In the genomic region with DNA sequence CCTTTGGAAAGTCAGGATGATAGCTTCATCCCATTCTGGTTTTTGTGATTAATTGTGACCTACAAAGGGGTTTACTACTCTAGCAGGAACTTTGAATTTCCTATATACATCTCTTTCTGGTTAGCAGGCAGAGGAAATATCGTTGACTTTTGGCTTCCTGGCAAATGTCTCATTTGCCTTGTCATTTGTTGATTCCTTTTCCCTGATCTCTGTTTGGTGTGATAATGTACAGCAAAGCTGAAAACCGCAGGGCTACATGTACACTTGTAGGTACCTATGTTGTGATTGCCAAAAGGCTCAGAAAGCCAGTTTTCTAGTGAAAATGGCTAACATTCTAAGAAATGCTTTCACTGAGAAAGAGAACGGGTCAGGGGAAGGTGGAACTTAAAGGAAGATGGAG, we compare ENCODE assay signal across 1 cellular context.
TF ChIP-seq lines count a peak whose summit lies in the region.

No MANE protein-coding gene starts in this region.

TF ChIP-seq in GM23338, 12 proteins besides CTCF, POLR2A, EP300 and RAD21 (continued from another document):
- TF ChIP-seq, protein P1, sequence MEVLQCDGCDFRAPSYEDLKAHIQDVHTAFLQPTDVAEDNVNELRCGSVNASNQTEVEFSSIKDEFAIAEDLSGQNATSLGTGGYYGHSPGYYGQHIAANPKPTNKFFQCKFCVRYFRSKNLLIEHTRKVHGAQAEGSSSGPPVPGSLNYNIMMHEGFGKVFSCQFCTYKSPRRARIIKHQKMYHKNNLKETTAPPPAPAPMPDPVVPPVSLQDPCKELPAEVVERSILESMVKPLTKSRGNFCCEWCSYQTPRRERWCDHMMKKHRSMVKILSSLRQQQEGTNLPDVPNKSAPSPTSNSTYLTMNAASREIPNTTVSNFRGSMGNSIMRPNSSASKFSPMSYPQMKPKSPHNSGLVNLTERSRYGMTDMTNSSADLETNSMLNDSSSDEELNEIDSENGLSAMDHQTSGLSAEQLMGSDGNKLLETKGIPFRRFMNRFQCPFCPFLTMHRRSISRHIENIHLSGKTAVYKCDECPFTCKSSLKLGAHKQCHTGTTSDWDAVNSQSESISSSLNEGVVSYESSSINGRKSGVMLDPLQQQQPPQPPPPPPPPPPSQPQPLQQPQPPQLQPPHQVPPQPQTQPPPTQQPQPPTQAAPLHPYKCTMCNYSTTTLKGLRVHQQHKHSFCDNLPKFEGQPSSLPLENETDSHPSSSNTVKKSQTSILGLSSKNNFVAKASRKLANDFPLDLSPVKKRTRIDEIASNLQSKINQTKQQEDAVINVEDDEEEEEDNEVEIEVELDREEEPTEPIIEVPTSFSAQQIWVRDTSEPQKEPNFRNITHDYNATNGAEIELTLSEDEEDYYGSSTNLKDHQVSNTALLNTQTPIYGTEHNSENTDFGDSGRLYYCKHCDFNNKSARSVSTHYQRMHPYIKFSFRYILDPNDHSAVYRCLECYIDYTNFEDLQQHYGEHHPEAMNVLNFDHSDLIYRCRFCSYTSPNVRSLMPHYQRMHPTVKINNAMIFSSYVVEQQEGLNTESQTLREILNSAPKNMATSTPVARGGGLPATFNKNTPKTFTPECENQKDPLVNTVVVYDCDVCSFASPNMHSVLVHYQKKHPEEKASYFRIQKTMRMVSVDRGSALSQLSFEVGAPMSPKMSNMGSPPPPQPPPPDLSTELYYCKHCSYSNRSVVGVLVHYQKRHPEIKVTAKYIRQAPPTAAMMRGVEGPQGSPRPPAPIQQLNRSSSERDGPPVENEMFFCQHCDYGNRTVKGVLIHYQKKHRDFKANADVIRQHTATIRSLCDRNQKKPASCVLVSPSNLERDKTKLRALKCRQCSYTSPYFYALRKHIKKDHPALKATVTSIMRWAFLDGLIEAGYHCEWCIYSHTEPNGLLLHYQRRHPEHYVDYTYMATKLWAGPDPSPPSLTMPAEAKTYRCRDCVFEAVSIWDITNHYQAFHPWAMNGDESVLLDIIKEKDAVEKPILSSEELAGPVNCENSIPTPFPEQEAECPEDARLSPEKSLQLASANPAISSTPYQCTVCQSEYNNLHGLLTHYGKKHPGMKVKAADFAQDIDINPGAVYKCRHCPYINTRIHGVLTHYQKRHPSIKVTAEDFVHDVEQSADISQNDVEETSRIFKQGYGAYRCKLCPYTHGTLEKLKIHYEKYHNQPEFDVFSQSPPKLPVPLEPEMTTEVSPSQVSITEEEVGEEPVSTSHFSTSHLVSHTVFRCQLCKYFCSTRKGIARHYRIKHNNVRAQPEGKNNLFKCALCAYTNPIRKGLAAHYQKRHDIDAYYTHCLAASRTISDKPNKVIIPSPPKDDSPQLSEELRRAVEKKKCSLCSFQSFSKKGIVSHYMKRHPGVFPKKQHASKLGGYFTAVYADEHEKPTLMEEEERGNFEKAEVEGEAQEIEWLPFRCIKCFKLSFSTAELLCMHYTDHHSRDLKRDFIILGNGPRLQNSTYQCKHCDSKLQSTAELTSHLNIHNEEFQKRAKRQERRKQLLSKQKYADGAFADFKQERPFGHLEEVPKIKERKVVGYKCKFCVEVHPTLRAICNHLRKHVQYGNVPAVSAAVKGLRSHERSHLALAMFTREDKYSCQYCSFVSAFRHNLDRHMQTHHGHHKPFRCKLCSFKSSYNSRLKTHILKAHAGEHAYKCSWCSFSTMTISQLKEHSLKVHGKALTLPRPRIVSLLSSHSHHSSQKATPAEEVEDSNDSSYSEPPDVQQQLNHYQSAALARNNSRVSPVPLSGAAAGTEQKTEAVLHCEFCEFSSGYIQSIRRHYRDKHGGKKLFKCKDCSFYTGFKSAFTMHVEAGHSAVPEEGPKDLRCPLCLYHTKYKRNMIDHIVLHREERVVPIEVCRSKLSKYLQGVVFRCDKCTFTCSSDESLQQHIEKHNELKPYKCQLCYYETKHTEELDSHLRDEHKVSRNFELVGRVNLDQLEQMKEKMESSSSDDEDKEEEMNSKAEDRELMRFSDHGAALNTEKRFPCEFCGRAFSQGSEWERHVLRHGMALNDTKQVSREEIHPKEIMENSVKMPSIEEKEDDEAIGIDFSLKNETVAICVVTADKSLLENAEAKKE (CRISPR knock-in tag; IDR thresholded peaks at IDR 0.05) = no peak
- TF ChIP-seq EZH2 (IDR thresholded peaks at IDR 0.05; ENCODE audit: low read depth, unreplicated experiment) = no peak
